In genomic region chr22:39631381-39631780, GRCh38 we compare ENCODE assay signal across 21 cellular contexts.
"Had no signal": no experiment of that assay in that cellular context is flagged by ENCODE, and none has a peak within 500 bp of the region (broad histone marks: within the 10 kb centered on the region; RNA-seq: fewer than 3 reads in every experiment).

No MANE protein-coding gene starts in this region.

- H3K9me3 Mint-ChIP-seq: activated naive CD8-positive, alpha-beta T cell treated with anti-CD3 and anti-CD28 coated beads, Interleukin-2, amount 10 ng/mL, durations not matched to agents 7 days and 5 days; IgD-negative memory B cell; T-cell had no signal

- H3K36me3 Mint-ChIP-seq: activated naive CD8-positive, alpha-beta T cell treated with anti-CD3 and anti-CD28 coated beads, Interleukin-2, amount 10 ng/mL, durations not matched to agents 7 days and 5 days; IgD-negative memory B cell; T-cell had no signal

- H3K9me3 ChIP-seq: adrenal gland had no signal

- H3K27ac ChIP-seq: adrenal gland, KMS-11, SK-N-MC, VCaP had no signal

- ATAC-seq: activated CD8-positive, alpha-beta T cell treated with anti-CD3 and anti-CD28 coated beads, Interleukin-2, amount 10 ng/mL, durations not matched to agents 7 days and 5 days had no signal

- H3K36me3 ChIP-seq: adrenal gland had no signal

- H3K4me3 ChIP-seq: adrenal gland, SK-N-MC had no signal

- H3K27me3 ChIP-seq: adrenal gland had no signal

- H3K4me2 ChIP-seq: KMS-11 had no signal

- H3K4me1 ChIP-seq: adrenal gland had no signal

- H3K4me3 Mint-ChIP-seq: activated CD8-positive, alpha-beta T cell treated with anti-CD3 and anti-CD28 coated beads, Interleukin-2, amount 10 ng/mL, durations not matched to agents 7 days and 5 days; activated naive CD8-positive, alpha-beta T cell treated with anti-CD3 and anti-CD28 coated beads, Interleukin-2, amount 10 ng/mL, durations not matched to agents 7 days and 5 days; IgD-negative memory B cell; T-cell had no signal

- H3K9ac ChIP-seq: KMS-11 had no signal

- H3K27ac Mint-ChIP-seq: activated CD8-positive, alpha-beta T cell treated with anti-CD3 and anti-CD28 coated beads, Interleukin-2, amount 10 ng/mL, durations not matched to agents 7 days and 5 days; activated naive CD8-positive, alpha-beta T cell treated with anti-CD3 and anti-CD28 coated beads, Interleukin-2, amount 10 ng/mL, durations not matched to agents 7 days and 5 days had no signal

- DNase-seq: activated CD4-positive, alpha-beta T cell treated with anti-CD3 and anti-CD28 coated beads for 48 hours; activated CD4-positive, alpha-beta T cell treated with anti-CD3 and anti-CD28 coated beads, Interleukin-2, amount 50 U/mL, for 4 hours; activated CD8-positive, alpha-beta memory T cell treated with anti-CD3 and anti-CD28 coated beads, Interleukin-2, amount 50 U/mL, for 48 hours; activated CD8-positive, alpha-beta T cell treated with anti-CD3 and anti-CD28 coated beads, Interleukin-2, amount 10 ng/mL, durations not matched to agents 7 days and 5 days; activated gamma-delta T cell; activated naive CD4-positive, alpha-beta T cell treated with anti-CD3 and anti-CD28 coated beads, Interleukin-2, amount 50 U/mL, for 16 hours; activated naive CD8-positive, alpha-beta T cell treated with anti-CD3 and anti-CD28 coated beads, Interleukin-2, amount 10 ng/mL, durations not matched to agents 7 days and 5 days; activated T-cell treated with anti-CD3 and anti-CD28 coated beads, Interleukin-2, amount 50 U/mL, for 1 hour; adrenal gland; central memory CD4-positive, alpha-beta T cell; NCI-H1092; NCI-H1417; NCI-H1930; NCI-H2171 treated with DMSO at 0.1 percent for 48 hours; NCI-H226; NCI-H526; T-cell had no signal
